14 cellular contexts compared by ENCODE assay signal in the genomic region with DNA sequence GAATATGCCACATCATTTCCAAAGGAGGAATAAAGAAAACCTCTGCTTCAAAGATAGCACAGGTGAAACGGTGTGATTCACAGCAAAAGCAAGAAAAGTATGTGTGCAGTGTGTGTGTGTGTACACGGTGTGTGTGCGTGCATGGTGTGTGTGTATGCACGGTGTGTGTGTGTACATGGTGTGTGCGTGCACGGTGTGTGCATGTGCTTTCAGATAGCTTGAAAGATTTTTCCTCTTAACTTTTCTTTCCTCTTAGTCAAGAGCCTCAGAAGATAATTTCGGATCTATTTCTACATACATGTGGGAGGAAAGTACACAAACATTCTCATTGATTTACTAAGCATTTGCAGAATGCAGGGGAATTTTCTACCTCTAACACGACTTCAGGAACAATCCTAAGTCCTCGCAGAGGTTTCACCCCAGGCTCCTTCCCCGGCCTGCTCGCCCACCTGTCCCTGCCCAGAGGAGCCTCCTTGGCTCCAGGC. TPM values are rescaled to one million over a fixed set of nuclear protein-coding genes. Genes with fewer than 3 reads are reported as not detected.
DNase-seq lines count a peak whose midpoint lies in the region; TF ChIP-seq lines count a peak whose summit lies in the region.
"Had no signal": no experiment of that assay in that cellular context is flagged by ENCODE, and none has a peak within 500 bp of the region (broad histone marks: within the 10 kb centered on the region; RNA-seq: fewer than 3 reads in every experiment).

No MANE protein-coding gene starts in this region.

- H3K27me3 ChIP-seq in esophagus squamous epithelium, result peaks cover 0 to 31% (median 0%) of the 10 kb centered on the region in 4 donors
- H3K27me3 ChIP-seq in mucosa of stomach (ENCODE audit: control insufficient read depth, insufficient read depth, low read length), result no peaks in the 10 kb centered on the region
- H3K27me3 ChIP-seq in thyroid gland, result no peaks in the 10 kb centered on the region
- peaks cover 35% of the 10 kb centered on the region for H3K27me3 ChIP-seq in PC-9 (ENCODE audit: insufficient read depth, low read depth)
- H3K27me3 ChIP-seq in left ventricle myocardium inferior (ENCODE audit: low read depth), result peaks cover 93% of the 10 kb centered on the region
- H3K27me3 ChIP-seq: ascending aorta had no signal

- H2AFZ ChIP-seq in PC-9, result no peak overlapping the region

- peaks cover 13 to 81% (median 14%) of the 10 kb centered on the region in 3 donors for H3K4me1 ChIP-seq in esophagus squamous epithelium
- peaks cover 22% of the 10 kb centered on the region for H3K4me1 ChIP-seq in mucosa of stomach (ENCODE audit: control insufficient read depth, insufficient read depth, low read length)
- peaks cover 11 to 16% of the 10 kb centered on the region in 2 donors for H3K4me1 ChIP-seq in thyroid gland
- no peaks in the 10 kb centered on the region for H3K4me1 ChIP-seq in PC-9 (replicated peaks; ENCODE audit: insufficient read depth)
- peaks cover 21% of the 10 kb centered on the region for H3K4me1 ChIP-seq in left ventricle myocardium inferior

- no peak for TF ChIP-seq POLR2A in esophagus squamous epithelium (IDR thresholded peaks at IDR 0.05)
- no peak for TF ChIP-seq POLR2A in thyroid gland (IDR thresholded peaks at IDR 0.05)

- CTCF ChIA-PET in PC-9 (lab: Charles Lee), result no interaction called here

- no peaks in the 10 kb centered on the region for H3F3A ChIP-seq in PC-9 (ENCODE audit: insufficient read depth, low read depth)

- BruUV-seq in PC-9 (replicated peaks; lab: Mats Ljungman, UMichigan), result no TSS peak

- DNase-seq in esophagus squamous epithelium (lab: John Stamatoyannopoulos, UW) (no peak), thyroid gland (no peak), PC-9 (no peak), NCI-H2107 treated with DMSO at 0.1 percent for 48 hours (lab: John Stamatoyannopoulos, UW; ENCODE audit: unreplicated experiment) (no peak), GM20000 (ENCODE audit: low spot score) (no peak), left ventricle myocardium inferior (no peak)
- DNase-seq: activated T-cell treated with anti-CD3 and anti-CD28 coated beads, Interleukin-2, amount 50 U/mL, for 48 hours; CD4-positive, CD25-positive, alpha-beta regulatory T cell; NCI-H2029 treated with DMSO at 0.1 percent for 48 hours; stimulated activated naive CD8-positive, alpha-beta T cell treated with anti-CD3 and anti-CD28 coated beads, Interleukin-15, amount 100 ng/mL, for 72 hours had no signal

- H3K27ac ChIP-seq in angular gyrus (ENCODE audit: low read depth, low read length) (peak overlapping the region; percentile 93), esophagus squamous epithelium (peak overlapping the region; percentile 88 to 94 (median 92)), thyroid gland (peak overlapping the region; percentile 50 to 81 (median 70)), PC-9 (no peak overlapping the region), left ventricle myocardium inferior (replicated peaks) (no peak overlapping the region)
- H3K27ac ChIP-seq: ascending aorta had no signal

- TF ChIP-seq CTCF in esophagus squamous epithelium (IDR thresholded peaks at IDR 0.05), result no peak
- TF ChIP-seq CTCF in thyroid gland (IDR thresholded peaks at IDR 0.05), result no peak
- TF ChIP-seq CTCF in PC-9 (conservative IDR thresholded peaks at IDR 0.05), result no peak
- TF ChIP-seq CTCF in GM20000 (IDR thresholded peaks at IDR 0.05; ENCODE audit: extremely low read depth, missing control alignments), result no peak
- no peak for TF ChIP-seq CTCF in left ventricle myocardium inferior (IDR thresholded peaks at IDR 0.05; ENCODE audit: borderline replicate concordance)

- no peaks in the 10 kb centered on the region for H4K20me1 ChIP-seq in PC-9 (ENCODE audit: insufficient read depth)

- no peaks in the 10 kb centered on the region for H3K36me3 ChIP-seq in esophagus squamous epithelium
- no peaks in the 10 kb centered on the region for H3K36me3 ChIP-seq in mucosa of stomach (ENCODE audit: control insufficient read depth, insufficient read depth, low read length)
- no peaks in the 10 kb centered on the region for H3K36me3 ChIP-seq in thyroid gland
- no peaks in the 10 kb centered on the region for H3K36me3 ChIP-seq in PC-9 (ENCODE audit: low read depth)
- no peaks in the 10 kb centered on the region for H3K36me3 ChIP-seq in left ventricle myocardium inferior
- H3K36me3 ChIP-seq: ascending aorta had no signal

- 23 to 33% methylated on average over 10 to 11 of the region's 11 CpGs for WGBS in esophagus squamous epithelium, 2 donors
- WGBS in thyroid gland, 2 donors, result 47 to 65% methylated on average over 11 of the region's 11 CpGs

- no peaks in the 10 kb centered on the region for H3K79me2 ChIP-seq in PC-9 (ENCODE audit: low read depth)

- no peak overlapping the region for H3K4me2 ChIP-seq in PC-9

- H3K9ac ChIP-seq in mucosa of stomach (ENCODE audit: low read length), result peak overlapping the region; percentile 71

- no peaks in the 10 kb centered on the region for H3K9me2 ChIP-seq in PC-9 (ENCODE audit: insufficient read depth)

- H3K4me3 ChIP-seq in esophagus squamous epithelium (peak overlapping the region; percentile 63 to 85 (median 76)), mucosa of stomach (ENCODE audit: low read length) (no peak overlapping the region), thyroid gland (replicated peaks in 1 of 3) (peak overlapping the region in 1 of 3 donors; percentile 52), PC-9 (no peak overlapping the region), left ventricle myocardium inferior (no peak overlapping the region)
- H3K4me3 ChIP-seq: ascending aorta had no signal

- H3K9me3 ChIP-seq in esophagus squamous epithelium (no peaks in the 10 kb centered on the region), mucosa of stomach (ENCODE audit: control insufficient read depth, low read length) (no peaks in the 10 kb centered on the region), thyroid gland (no peaks in the 10 kb centered on the region), PC-9 (ENCODE audit: insufficient read depth, low read depth) (no peaks in the 10 kb centered on the region), left ventricle myocardium inferior (replicated peaks) (no peaks in the 10 kb centered on the region)
- H3K9me3 ChIP-seq: ascending aorta had no signal

- intact Hi-C loops in esophagus squamous epithelium (cut with DNase I), result no loop called here
- intact Hi-C loops in thyroid gland (cut with DNase I), result loop anchor here (10.0 kb wide), 1 partner anchor 181 kb away; no protein-coding TSS in a partner anchor
- intact Hi-C loops in PC-9 (cut with micrococcal nuclease; ENCODE audit: unreplicated experiment), result no loop called here
- intact Hi-C loops in left ventricle myocardium inferior (cut with micrococcal nuclease), result no loop called here

- POLR2A ChIA-PET in PC-9 (lab: Charles Lee; ENCODE audit: unreplicated experiment), result no interaction called here

RNA-seq across cellular contexts. Expression of gene FGFR2, which starts 2.9 kb away (rescaled TPM):
- total RNA-seq in esophagus squamous epithelium (10 to 100 TPM; 22.5 to 58.0 (median 44.4) TPM), thyroid gland (100 to 1,000 TPM in 3 of 4 donors, 10 to 100 TPM in 1; 65.6 to 149 (median 122) TPM), PC-9 (2021) (not detected in 2 replicates), left ventricle myocardium inferior (0.36 TPM)
- total RNA-seq: LHCN-M2 had no signal

Comparison
In these comparisons a context has a peak if more than half of its experiments do, and no peak if none do; other contexts are left out.
1. H3K27ac ChIP-seq: peak in angular gyrus (single experiment), esophagus squamous epithelium (4 of 4) and thyroid gland (3 of 3); none in PC-9 (single experiment) and left ventricle myocardium inferior (single experiment).
2. H3K4me3 ChIP-seq: peak in esophagus squamous epithelium (4 of 4); none in mucosa of stomach (single experiment), PC-9 (single experiment) and left ventricle myocardium inferior (single experiment).
3. RNA of gene FGFR2, which starts 2.9 kb away (total RNA-seq): 65.6 to 149 TPM in thyroid gland and 22.5 to 58.0 TPM in esophagus squamous epithelium; 0.36 TPM in left ventricle myocardium inferior (single experiment) and not detected in PC-9; every median in the first group is over 10 times any median in the second.